Comparison of ENCODE assay signal across 24 cellular contexts in genomic region chrY:3019584-3019983, GRCh38.
"Had no signal": no experiment of that assay in that cellular context is flagged by ENCODE, and none has a peak within 500 bp of the region (broad histone marks: within the 10 kb centered on the region; RNA-seq: fewer than 3 reads in every experiment).

No MANE protein-coding gene starts in this region.

- H2AFZ ChIP-seq: hepatocyte had no signal

- H3K4me3 ChIP-seq: hepatocyte, left lung, lower lobe of right lung, mucosa of descending colon, ovary, right atrium auricular region, right lobe of liver, smooth muscle cell, stomach, thoracic aorta, tibial artery, uterus had no signal

- H3K36me3 ChIP-seq: left lung, lower lobe of right lung, ovary, right atrium auricular region, right lobe of liver, stomach, thoracic aorta, tibial artery, uterus had no signal

- FAIRE-seq: keratinocyte had no signal

- DNase-seq: left colon; left lung; lower lobe of right lung; mammary epithelial cell; mesendoderm; midbrain; mucosa of descending colon; naive thymus-derived CD4-positive, alpha-beta T cell; ovary; right lobe of liver; stimulated activated CD4-positive, alpha-beta T cell treated with anti-CD3 and anti-CD28 coated beads, Interleukin-1b, Interleukin-23, amount 100 ng/mL, for 48 hours; stimulated activated CD4-positive, alpha-beta T cell treated with anti-CD3 and anti-CD28 coated beads, Interleukin-2, amount 100 ng/mL, for 48 hours; stimulated activated CD4-positive, alpha-beta T cell treated with anti-CD3 and anti-CD28 coated beads, Interleukin-4, amount 100 ng/mL, for 4 hours; stimulated activated CD8-positive, alpha-beta memory T cell treated with anti-CD3 and anti-CD28 coated beads, Interleukin-4, amount 100 ng/mL, for 48 hours; stimulated activated naive B cell treated with anti-CD40 and anti-IgM and Interleukin-4, amounts not matched to agents 10 μg/mL and 1 μg/mL and 100 μg/mL, for 72 hours; stimulated activated naive CD8-positive, alpha-beta T cell treated with anti-CD3 and anti-CD28 coated beads, Interleukin-15, Interleukin-2, amounts not matched to agents 100 U/mL and 50 U/mL, for 24 hours; stomach; tibial artery; uterus had no signal

- H3K4me2 ChIP-seq: hepatocyte, smooth muscle cell had no signal

- H3K27me3 ChIP-seq: hepatocyte, left lung, ovary, right atrium auricular region, right lobe of liver, stomach, tibial artery, uterus had no signal

- H3K4me1 ChIP-seq: left lung, right atrium auricular region, right lobe of liver, uterus had no signal

- H3K9me3 ChIP-seq: left lung, lower lobe of right lung, mucosa of descending colon, ovary, right atrium auricular region, right lobe of liver, stomach, thoracic aorta, tibial artery, uterus had no signal

- H3K79me2 ChIP-seq: hepatocyte had no signal

- H3K27ac ChIP-seq: hepatocyte, left lung, lower lobe of right lung, ovary, right atrium auricular region, right lobe of liver, stomach, thoracic aorta, uterus had no signal
